Comparison of ENCODE assay signal across 8 cellular contexts in genomic region chrX:11756354-11757318, GRCh38. TPM values are rescaled to one million over a fixed set of nuclear protein-coding genes. Genes with fewer than 3 reads are reported as not detected.
DNase-seq lines count a peak whose midpoint lies in the region; ATAC-seq, FAIRE-seq and TF ChIP-seq lines count a peak whose summit lies in the region.

No MANE protein-coding gene starts in this region.

- no peak for TF ChIP-seq CTCF in CD4-positive, alpha-beta T cell (IDR thresholded peaks at IDR 0.05)
- TF ChIP-seq CTCF in GM12878 (IDR thresholded peaks at IDR 0.05 in 2 of 3, conservative IDR thresholded peaks at IDR 0.05 in 1 of 3; ENCODE audit: control insufficient read depth in 2 of 3, extremely low read depth in 1 of 3, insufficient read depth in 1 of 3, low read depth in 3 of 3, low read length in 3 of 3) (peak; percentile 4 to 50 (median 14); a peak in 3 of 6 replicates), natural killer cell (IDR thresholded peaks at IDR 0.05) (no peak)

- H3K27ac Mint-ChIP-seq in CD4-positive, alpha-beta T cell = peak overlapping the region; percentile 79
- H3K27ac Mint-ChIP-seq in natural killer cell = peak overlapping the region in 1 of 2 donors; percentile 52

- SMC1A ChIA-PET in GM12878 (lab: Charles Lee; ENCODE audit: uncharacterized antibody, unreplicated experiment) = interaction anchor here (0.6 to 4.8 kb wide), 14 partner anchors 10 to 225 kb away, joined by 3 to 57 read pairs (median 6); no protein-coding TSS in a partner anchor

- intact Hi-C loops in CD4-positive, alpha-beta T cell (cut with DNase I, micrococcal nuclease) = loop anchor here in 1 of 2 experiments (2.0 to 10.0 kb wide), 3 partner anchors 14 to 1742 kb away; partner anchors contain the start of gene HCCS
- intact Hi-C loops in GM12878 (cut with micrococcal nuclease; ENCODE audit: unreplicated experiment) (no loop called here), natural killer cell (cut with micrococcal nuclease) (no loop called here)

- RAD21 ChIA-PET in GM12878 (lab: Charles Lee; ENCODE audit: unreplicated experiment) = interaction anchor here (0.6 to 6.3 kb wide), 10 partner anchors 10 to 1087 kb away, joined by 3 to 89 read pairs (median 6); no protein-coding TSS in a partner anchor

- in situ Hi-C loops in GM12878 (cut with MboI) = no loop called here
- in situ Hi-C loops in KBM-7 (cut with MboI; ENCODE audit: low pct_unique_long_range_greater_than_20kb, low sequenced_read_pairs) = loop anchor here (25.0 kb wide), 1 partner anchor 219 kb away; no protein-coding TSS in a partner anchor

- FAIRE-seq in GM12878 (lab: Jason Lieb, UNC) = no peak

- DNase-seq in CD4-positive, alpha-beta T cell = no peak
- DNase-seq in GM12878 (ENCODE audit: low read depth, low spot score) (no peak), natural killer cell (no peak), KG1 (lab: John Stamatoyannopoulos, UW) (no peak), KBM-7 (no peak), NCI-H510A (lab: John Stamatoyannopoulos, UW) (no peak)
- no peak for DNase-seq in stimulated activated CD4-positive, alpha-beta T cell treated with anti-CD3 and anti-CD28 coated beads, Interleukin-1b, Interleukin-23, amount 100 ng/mL, for 48 hours

- H3K9me3 ChIP-seq in CD4-positive, alpha-beta T cell (ENCODE audit: control insufficient read depth, low read length) = no peaks in the 10 kb centered on the region
- H3K9me3 ChIP-seq in HUES64 (ENCODE audit: insufficient read depth, low read depth, low read length) = no peaks in the 10 kb centered on the region
- H3K9me3 ChIP-seq in GM12878 (replicated peaks; ENCODE audit: control insufficient read depth, insufficient read depth, low read length) = no peaks in the 10 kb centered on the region; the same call in 2 of the 3 replicates

- no peaks in the 10 kb centered on the region for H3K27me3 Mint-ChIP-seq in CD4-positive, alpha-beta T cell
- H3K27me3 Mint-ChIP-seq in natural killer cell (ENCODE audit: low read depth in 2 of 2) = peaks cover 5 to 7% of the 10 kb centered on the region in 2 donors

- peak overlapping the region; percentile 90 for H3K4me3 Mint-ChIP-seq in CD4-positive, alpha-beta T cell
- peak overlapping the region; percentile 81 for H3K4me3 Mint-ChIP-seq in natural killer cell

- TF ChIP-seq POLR2A in GM12878 (IDR thresholded peaks at IDR 0.05; ENCODE audit: low read depth, low read length) = no peak

- CTCF ChIA-PET in CD4-positive, alpha-beta T cell (lab: Charles Lee) = interaction anchor here (3.0 kb wide), 1 partner anchor 14 kb away, joined by 9 read pairs; no protein-coding TSS in a partner anchor
- CTCF ChIA-PET in GM12878 (lab: Yijun Ruan, JAX) = interaction anchor here (0.9 to 4.7 kb wide), 14 partner anchors 10 to 1145 kb away, joined by 3 to 40 read pairs (median 4); no protein-coding TSS in a partner anchor

- peaks cover 14% of the 10 kb centered on the region for H3K4me1 Mint-ChIP-seq in CD4-positive, alpha-beta T cell (ENCODE audit: low read depth)
- H3K4me1 Mint-ChIP-seq in natural killer cell = peaks cover 15 to 22% of the 10 kb centered on the region in 2 donors

- no peak for TF ChIP-seq EP300 in GM12878 (IDR thresholded peaks at IDR 0.05; ENCODE audit: borderline replicate concordance in 1 of 2, control insufficient read depth in 1 of 2, low read depth in 2 of 2, low read length in 2 of 2)

- H3K4me1 ChIP-seq in HUES64 (ENCODE audit: insufficient read depth, low read length) (peaks cover 9% of the 10 kb centered on the region; the same call in 1 of the 2 replicates), GM12878 (ENCODE audit: control insufficient read depth, insufficient read depth, low read length) (peaks cover 7% of the 10 kb centered on the region; the same call in 1 of the 2 replicates)

- H4K20me1 ChIP-seq in GM12878 (ENCODE audit: control insufficient read depth, insufficient read depth) = no peaks in the 10 kb centered on the region

- H3K4me3 ChIP-seq in HUES64 (ENCODE audit: low read length) = peak overlapping the region; percentile 65
- H3K4me3 ChIP-seq in GM12878 = peak overlapping the region; percentile 46; the same call in 1 of the 2 replicates

- peak overlapping the region; percentile 52; the same call in 1 of the 2 replicates for H2AFZ ChIP-seq in GM12878 (ENCODE audit: control insufficient read depth, low read depth, low read length)

- no peak for ATAC-seq in CD4-positive, alpha-beta T cell (ENCODE audit: poor library complexity)
- ATAC-seq in GM12878 (no peak), natural killer cell (no peak)

- 55% methylated on average over 15 of the region's 15 CpGs for WGBS in HUES64
- WGBS in GM12878 (ENCODE audit: insufficient coverage, insufficient replicate concordance, low lambda C conversion rate, missing lambda C conversion rate) = 44% methylated on average over 15 of the region's 15 CpGs

- H3K36me3 Mint-ChIP-seq in CD4-positive, alpha-beta T cell (ENCODE audit: low read depth) = peaks cover 23% of the 10 kb centered on the region
- no peaks in the 10 kb centered on the region for H3K36me3 Mint-ChIP-seq in natural killer cell

- no peaks in the 10 kb centered on the region for H3K27me3 ChIP-seq in CD4-positive, alpha-beta T cell (ENCODE audit: control insufficient read depth, insufficient read depth, low read length)
- H3K27me3 ChIP-seq in HUES64 (ENCODE audit: insufficient read depth, low read length) (peaks cover 9% of the 10 kb centered on the region), GM12878 (replicated peaks in 1 of 2; ENCODE audit: control insufficient read depth in 2 of 2, insufficient read depth in 2 of 2, low read length in 1 of 2) (no peaks in the 10 kb centered on the region)

- TF ChIP-seq RAD21 in GM12878 (IDR thresholded peaks at IDR 0.05; ENCODE audit: insufficient read depth, low read depth, low read length) = peak; percentile 56

- H3K9ac ChIP-seq in HUES64 (ENCODE audit: low read depth, low read length) = no peak overlapping the region
- H3K9ac ChIP-seq in GM12878 (ENCODE audit: control insufficient read depth, insufficient read depth, low read length) = no peak overlapping the region; the same call in 1 of the 2 replicates

- H3K27ac ChIP-seq in CD4-positive, alpha-beta T cell (ENCODE audit: low read depth, low read length) = no peak overlapping the region
- H3K27ac ChIP-seq in HUES64 (ENCODE audit: low read depth, low read length) = no peak overlapping the region
- H3K27ac ChIP-seq in GM12878 (ENCODE audit: control insufficient read depth, insufficient read depth) = peak overlapping the region; percentile 45; the same call in 1 of the 2 replicates

- BruUV-seq in GM12878 (replicated peaks; lab: Mats Ljungman, UMichigan) = TSS peak; percentile 50

- H3K36me3 ChIP-seq in HUES64 (ENCODE audit: insufficient read depth, low read length) (peaks cover 8% of the 10 kb centered on the region), GM12878 (ENCODE audit: control insufficient read depth in 2 of 2, insufficient read depth in 2 of 2, low read length in 1 of 2) (0 out of 4 replicates have a peak, but pooled peaks cover 0 to 4% of the 10 kb centered on the region in 2 experiments)

- peak overlapping the region; percentile 68; the same call in 1 of the 2 replicates for H3K4me2 ChIP-seq in GM12878 (ENCODE audit: control insufficient read depth, insufficient read depth)

- H3K79me2 ChIP-seq in GM12878 (ENCODE audit: control insufficient read depth, insufficient read depth, low read length) = peaks cover 13% of the 10 kb centered on the region

- POLR2A ChIA-PET in CD4-positive, alpha-beta T cell (lab: Charles Lee) = interaction anchor here (0.8 to 3.4 kb wide), 3 partner anchors 11 to 1034 kb away, joined by 3 to 17 read pairs (median 3); partner anchors contain the start of gene PRPS2
- POLR2A ChIA-PET in GM12878 (lab: Charles Lee) = interaction anchor here (0.6 to 3.5 kb wide), 4 partner anchors 11 to 22 kb away, joined by 3 to 17 read pairs (median 8); no protein-coding TSS in a partner anchor

- H3K9me3 Mint-ChIP-seq in CD4-positive, alpha-beta T cell = no peaks in the 10 kb centered on the region
- no peaks in the 10 kb centered on the region for H3K9me3 Mint-ChIP-seq in natural killer cell

RNA-seq across cellular contexts. Expression of gene MSL3, which starts 1.4 kb away (rescaled TPM):
- 100 to 1,000 TPM; 126 to 137 TPM for total RNA-seq in CD4-positive, alpha-beta T cell
- polyA plus RNA-seq in HUES64 (2013, experiment 1 of 2) = 13.0 TPM
- polyA plus RNA-seq in HUES64 (2013, experiment 2 of 2) = 12.4 TPM
- 187 and 197 TPM in 2 replicates for total RNA-seq in GM12878 (2013; cell fraction: nucleolus; rRNA removed)
- total RNA-seq in GM12878 (2014; rRNA removed) (39.3 and 39.4 TPM in 2 replicates), GM12878 (2014; rRNA removed; fragmentation: Illumina TruSeq; extraction: Trizol) (29.0 and 30.2 TPM in 2 replicates), GM12878 (2021) (29.0 and 34.2 TPM in 2 replicates), natural killer cell (10 to 100 TPM; 63.0 to 64.9 (median 63.3) TPM)
- 22.4 TPM for polyA plus RNA-seq in GM12878 (2011; ENCODE audit: low read depth)
- polyA plus RNA-seq in GM12878 (2011; rRNA removed) (438 and 577 TPM in 2 replicates), GM12878 (2014; fragmentation: Illumina TruSeq; extraction: Trizol) (39.1 and 44.4 TPM in 2 replicates), GM12878 (2014; fragmentation: Nextera tagmentation; extraction: Ambion mirVana) (10 to 100 TPM; 28.4 to 42.0 TPM), GM12878 (2014; rRNA removed) (41.0 and 44.9 TPM in 2 replicates), GM12878 (2016; fragmentation: Nextera tagmentation; extraction: Ambion mirVana) (10 to 100 TPM; 43.8 to 45.0 TPM)
- polyA plus RNA-seq in GM12878 (2011; cell fraction: cytosol; rRNA removed) = 261 and 306 TPM in 2 replicates
- 898 and 1,313 TPM in 2 replicates for polyA plus RNA-seq in GM12878 (2011; cell fraction: nucleus; rRNA removed)
- 32.3 and 41.3 TPM in 2 replicates for polyA plus RNA-seq in GM12878 (2012)
- polyA minus RNA-seq in GM12878 (2011; rRNA and poly(A)+ RNA removed) = 233 and 254 TPM in 2 replicates
- polyA minus RNA-seq in GM12878 (2011; cell fraction: cytosol; rRNA and poly(A)+ RNA removed) = 86.2 and 96.9 TPM in 2 replicates
- 343 and 358 TPM in 2 replicates for polyA minus RNA-seq in GM12878 (2011; cell fraction: nucleus; rRNA and poly(A)+ RNA removed)

Comparison
In these comparisons a context has a peak if more than half of its experiments do, and no peak if none do; other contexts are left out.
1. CTCF ChIP-seq: peak in GM12878 (3 of 3); none in CD4-positive, alpha-beta T cell (single experiment) and natural killer cell (single experiment).